In the genomic region with DNA sequence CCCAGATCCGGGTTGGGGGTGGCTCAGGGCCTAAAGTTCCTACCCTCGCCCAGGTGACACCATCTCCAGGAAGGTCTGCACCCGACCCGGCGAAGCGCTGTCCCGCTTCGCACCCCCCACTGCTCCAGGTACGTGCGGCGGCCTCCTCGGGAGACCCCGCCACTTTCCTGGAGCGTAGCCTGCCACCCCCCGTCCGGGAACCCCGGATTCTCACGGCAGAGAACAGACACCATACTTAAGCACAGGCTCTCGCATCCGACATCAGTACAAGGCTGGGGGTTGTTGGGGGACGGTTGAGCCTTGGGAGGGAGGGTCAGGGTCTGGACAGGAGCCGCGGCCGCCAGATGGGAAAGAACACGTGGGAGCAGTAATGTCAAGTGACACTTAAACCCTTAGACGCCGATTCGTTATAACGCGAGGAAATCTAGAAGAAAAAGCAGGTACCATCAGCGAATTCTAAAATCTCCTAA, we compare ENCODE assay signal across 8 cellular contexts.
DNase-seq lines count a peak whose midpoint lies in the region; ATAC-seq and TF ChIP-seq lines count a peak whose summit lies in the region.

No MANE protein-coding gene starts in this region.

- ATAC-seq in GM18909 (IDR thresholded peaks at IDR 0.05; ENCODE audit: poor library complexity, unreplicated experiment) (peak; percentile 41), HG03460 (IDR thresholded peaks at IDR 0.05; ENCODE audit: unreplicated experiment) (peak; percentile 44)

- peaks cover 0 to 3% of the 10 kb centered on the region in 2 donors for H3K36me3 ChIP-seq in muscle layer of duodenum (ENCODE audit: control insufficient read depth in 1 of 2, insufficient read depth in 2 of 2, low read length in 2 of 2)

- peaks cover 4 to 25% of the 10 kb centered on the region in 2 donors for H3K4me1 ChIP-seq in muscle layer of duodenum (ENCODE audit: control insufficient read depth in 1 of 2, insufficient read depth in 2 of 2, low read length in 2 of 2)

- DNase-seq in AG09319 (ENCODE audit: extremely low read depth, low read depth) (peak; percentile 22), NOMO-1 treated with DMSO at 0.1 percent for 48 hours (lab: John Stamatoyannopoulos, UW; ENCODE audit: unreplicated experiment) (peak; percentile 57), epithelial cell of esophagus (ENCODE audit: low read depth) (peak; percentile 59)
- DNase-seq in activated CD8-positive, alpha-beta memory T cell treated with anti-CD3 and anti-CD28 coated beads, Interleukin-2, amount 50 U/mL, for 4 hours, result peak; percentile 47
- DNase-seq in stimulated activated CD8-positive, alpha-beta memory T cell treated with anti-CD3 and anti-CD28 coated beads, Interleukin-7, amount 100 ng/mL, for 4 hours (ENCODE audit: low read depth in 2 of 2), result peak; percentile 30 to 34

- H3K9me3 ChIP-seq in muscle layer of duodenum (ENCODE audit: control insufficient read depth in 1 of 2, low read length in 2 of 2), result no peaks in the 10 kb centered on the region

- H3K27ac ChIP-seq in muscle layer of duodenum (ENCODE audit: low read length), result peak overlapping the region; percentile 100

- H3K4me3 ChIP-seq in epithelial cell of esophagus (ENCODE audit: low read length) (peak overlapping the region; percentile 91), muscle layer of duodenum (ENCODE audit: low read depth in 1 of 2, low read length in 2 of 2) (peak overlapping the region; percentile 98 to 99)

- no peaks in the 10 kb centered on the region for H3K27me3 ChIP-seq in muscle layer of duodenum (ENCODE audit: low read depth, low read length)

- no peak for TF ChIP-seq CTCF in AG09319 (IDR thresholded peaks at IDR 0.05; ENCODE audit: low read depth, low read length)
- no peak for TF ChIP-seq CTCF in epithelial cell of esophagus (IDR thresholded peaks at IDR 0.05; ENCODE audit: insufficient read depth, low read depth, low read length, missing control alignments)

Comparison
In these comparisons a context has a peak if more than half of its experiments do, and no peak if none do; other contexts are left out.
1. Peak in every context shown above with its lines: DNase-seq, ATAC-seq, H3K4me3 ChIP-seq and H3K27ac ChIP-seq.